In the genomic region with DNA sequence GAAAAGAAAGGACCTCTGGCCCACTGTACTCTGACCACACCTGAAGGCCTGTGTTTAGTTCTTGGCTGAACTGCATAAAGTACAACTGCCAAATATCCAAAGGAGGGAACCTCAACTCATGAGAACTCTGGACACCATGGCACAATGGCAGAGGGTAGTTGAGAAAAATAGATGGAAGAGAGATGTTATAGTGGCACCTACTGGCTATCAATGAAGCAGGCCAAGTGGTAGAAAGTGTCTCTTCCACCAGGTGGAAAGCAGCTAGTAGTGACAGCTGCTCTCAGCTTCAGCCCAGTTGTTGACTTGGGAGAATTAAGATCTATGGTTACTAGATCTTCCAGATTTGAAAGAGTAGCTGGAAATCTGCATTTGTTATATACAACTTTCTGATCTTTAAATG, we compare ENCODE assay signal across 13 cellular contexts. TPM values are rescaled to one million over a fixed set of nuclear protein-coding genes. Genes with fewer than 3 reads are reported as not detected.
A peak's percentile ranks its signal among the peaks of the same experiment; 100 is the strongest.
DNase-seq lines count a peak whose midpoint lies in the region; ATAC-seq and TF ChIP-seq lines count a peak whose summit lies in the region.
"Had no signal": no experiment of that assay in that cellular context is flagged by ENCODE, and none has a peak within 500 bp of the region (broad histone marks: within the 10 kb centered on the region; RNA-seq: fewer than 3 reads in every experiment).

No MANE protein-coding gene starts in this region.

- H3K36me3 ChIP-seq in Karpas-422 (ENCODE audit: insufficient read depth, low read length) (peaks cover 47% of the 10 kb centered on the region; the same call in 1 of the 2 replicates), upper lobe of right lung (peaks cover 63% of the 10 kb centered on the region)

- peaks cover 77% of the 10 kb centered on the region for H3K79me2 ChIP-seq in Karpas-422 (ENCODE audit: low read length)

- no peaks in the 10 kb centered on the region for H3K9me3 Mint-ChIP-seq in activated naive CD8-positive, alpha-beta T cell treated with anti-CD3 and anti-CD28 coated beads for 36 hours
- H3K9me3 Mint-ChIP-seq in memory B cell, result no peaks in the 10 kb centered on the region
- no peaks in the 10 kb centered on the region for H3K9me3 Mint-ChIP-seq in stimulated activated effector memory CD8-positive, alpha-beta T cell treated with anti-CD3 and anti-CD28 coated beads, Interleukin-12 subunit alpha, Interleukin-12 subunit beta, amount 100 ng/mL, for 72 hours
- H3K9me3 Mint-ChIP-seq: activated naive CD8-positive, alpha-beta T cell treated with anti-CD3 and anti-CD28 coated beads, Interleukin-2, amount 10 ng/mL, durations not matched to agents 7 days and 5 days had no signal

- no peak overlapping the region for H3K27ac ChIP-seq in Karpas-422 (ENCODE audit: low read length)
- no peak overlapping the region for H3K27ac ChIP-seq in upper lobe of right lung
- H3K27ac ChIP-seq: heart left ventricle, parathyroid adenoma had no signal

- H3K4me1 ChIP-seq in Karpas-422 (ENCODE audit: low read length) (peaks cover 57% of the 10 kb centered on the region), upper lobe of right lung (peaks cover 21% of the 10 kb centered on the region)

- H3K27me3 ChIP-seq in Karpas-422 (ENCODE audit: low read length) (no peaks in the 10 kb centered on the region), upper lobe of right lung (no peaks in the 10 kb centered on the region)

- H3K4me2 ChIP-seq in Karpas-422 (ENCODE audit: low read depth, low read length, poor library complexity, severe bottlenecking), result peak overlapping the region; percentile 2

- TF ChIP-seq CTCF in upper lobe of right lung (IDR thresholded peaks at IDR 0.05), result no peak

- H3K27ac Mint-ChIP-seq in activated naive CD8-positive, alpha-beta T cell treated with anti-CD3 and anti-CD28 coated beads for 36 hours, result peak overlapping the region; percentile 39
- peak overlapping the region; percentile 55 for H3K27ac Mint-ChIP-seq in memory B cell
- H3K27ac Mint-ChIP-seq in stimulated activated effector memory CD8-positive, alpha-beta T cell treated with anti-CD3 and anti-CD28 coated beads, Interleukin-12 subunit alpha, Interleukin-12 subunit beta, amount 100 ng/mL, for 72 hours, result no peak overlapping the region
- H3K27ac Mint-ChIP-seq: activated naive CD8-positive, alpha-beta T cell treated with anti-CD3 and anti-CD28 coated beads, Interleukin-2, amount 10 ng/mL, durations not matched to agents 7 days and 5 days had no signal

- no peaks in the 10 kb centered on the region for H3K9me2 ChIP-seq in Karpas-422 (replicated peaks; ENCODE audit: insufficient read depth, low read length)

- H3K4me3 ChIP-seq in Karpas-422 (ENCODE audit: low read length) (no peak overlapping the region), upper lobe of right lung (no peak overlapping the region)
- H3K4me3 ChIP-seq: heart left ventricle had no signal

- peaks cover 62% of the 10 kb centered on the region for H3K4me1 Mint-ChIP-seq in activated naive CD8-positive, alpha-beta T cell treated with anti-CD3 and anti-CD28 coated beads for 36 hours
- H3K4me1 Mint-ChIP-seq in memory B cell, result peaks cover 40% of the 10 kb centered on the region
- peaks cover 70% of the 10 kb centered on the region for H3K4me1 Mint-ChIP-seq in stimulated activated effector memory CD8-positive, alpha-beta T cell treated with anti-CD3 and anti-CD28 coated beads, Interleukin-12 subunit alpha, Interleukin-12 subunit beta, amount 100 ng/mL, for 72 hours

- DNase-seq in DMS 273 (lab: John Stamatoyannopoulos, UW; ENCODE audit: unreplicated experiment) (peak; percentile 36), DMS 273 treated with DMSO at 0.1 percent for 48 hours (lab: John Stamatoyannopoulos, UW) (no peak), Karpas-422 (peak; percentile 68), memory B cell (ENCODE audit: low spot score in 2 of 2) (no peak), iPS-NIHi11 (ENCODE audit: low spot score) (no peak), upper lobe of right lung (no peak)
- no peak for DNase-seq in activated naive CD8-positive, alpha-beta T cell treated with anti-CD3 and anti-CD28 coated beads for 36 hours
- DNase-seq in stimulated activated effector memory CD8-positive, alpha-beta T cell treated with anti-CD3 and anti-CD28 coated beads, Interleukin-12 subunit alpha, Interleukin-12 subunit beta, amount 100 ng/mL, for 72 hours (ENCODE audit: low spot score in 2 of 2), result no peak
- DNase-seq: 8988T; activated naive CD8-positive, alpha-beta T cell treated with anti-CD3 and anti-CD28 coated beads, Interleukin-2, amount 10 ng/mL, durations not matched to agents 7 days and 5 days; heart left ventricle; NCI-H1105 had no signal

- no peak overlapping the region for H3K4me3 Mint-ChIP-seq in activated naive CD8-positive, alpha-beta T cell treated with anti-CD3 and anti-CD28 coated beads for 36 hours
- H3K4me3 Mint-ChIP-seq in memory B cell, result no peak overlapping the region
- H3K4me3 Mint-ChIP-seq in stimulated activated effector memory CD8-positive, alpha-beta T cell treated with anti-CD3 and anti-CD28 coated beads, Interleukin-12 subunit alpha, Interleukin-12 subunit beta, amount 100 ng/mL, for 72 hours, result no peak overlapping the region
- H3K4me3 Mint-ChIP-seq: activated naive CD8-positive, alpha-beta T cell treated with anti-CD3 and anti-CD28 coated beads, Interleukin-2, amount 10 ng/mL, durations not matched to agents 7 days and 5 days had no signal

- intact Hi-C loops in upper lobe of right lung (cut with DNase I), result no loop called here

- H3K9ac ChIP-seq in Karpas-422 (ENCODE audit: low read length), result no peak overlapping the region
- H3K9ac ChIP-seq: parathyroid adenoma had no signal

- no peaks in the 10 kb centered on the region for H3K27me3 Mint-ChIP-seq in activated naive CD8-positive, alpha-beta T cell treated with anti-CD3 and anti-CD28 coated beads for 36 hours
- no peaks in the 10 kb centered on the region for H3K27me3 Mint-ChIP-seq in memory B cell
- H3K27me3 Mint-ChIP-seq: activated naive CD8-positive, alpha-beta T cell treated with anti-CD3 and anti-CD28 coated beads, Interleukin-2, amount 10 ng/mL, durations not matched to agents 7 days and 5 days had no signal

- no peaks in the 10 kb centered on the region for H4K20me1 ChIP-seq in Karpas-422 (ENCODE audit: insufficient read depth, low read depth, low read length)

- ATAC-seq in memory B cell (ENCODE audit: low read depth), result no peak
- ATAC-seq in stimulated activated effector memory CD8-positive, alpha-beta T cell treated with anti-CD3 and anti-CD28 coated beads, Interleukin-12 subunit alpha, Interleukin-12 subunit beta, amount 100 ng/mL, for 72 hours, result no peak
- no peak for ATAC-seq in upper lobe of right lung
- ATAC-seq: heart left ventricle had no signal

- H3K36me3 Mint-ChIP-seq in activated naive CD8-positive, alpha-beta T cell treated with anti-CD3 and anti-CD28 coated beads for 36 hours, result peaks cover 33% of the 10 kb centered on the region
- peaks cover 18% of the 10 kb centered on the region for H3K36me3 Mint-ChIP-seq in memory B cell
- H3K36me3 Mint-ChIP-seq in stimulated activated effector memory CD8-positive, alpha-beta T cell treated with anti-CD3 and anti-CD28 coated beads, Interleukin-12 subunit alpha, Interleukin-12 subunit beta, amount 100 ng/mL, for 72 hours, result peaks cover 81% of the 10 kb centered on the region

- H2AFZ ChIP-seq in Karpas-422 (ENCODE audit: low read length), result no peak overlapping the region
- H2AFZ ChIP-seq: parathyroid adenoma had no signal

- no peaks in the 10 kb centered on the region for H3K9me3 ChIP-seq in Karpas-422 (ENCODE audit: low read length)
- no peaks in the 10 kb centered on the region for H3K9me3 ChIP-seq in upper lobe of right lung
- H3K9me3 ChIP-seq: heart left ventricle had no signal

RNA-seq across cellular contexts. Expression of gene MED31, which starts 3.2 kb away (rescaled TPM):
- total RNA-seq in Karpas-422 (2014; rRNA removed; shearing (Covaris generic); ENCODE audit: low replicate concordance), result 11.0 and 45.3 TPM in 2 replicates
- total RNA-seq in activated naive CD8-positive, alpha-beta T cell treated with anti-CD3 and anti-CD28 coated beads for 36 hours, result 10 to 100 TPM; 20.1 to 21.6 TPM
- 17.4 TPM for total RNA-seq in upper lobe of right lung

RNA-seq across cellular contexts. Expression of gene C17orf100, which starts 3.4 kb away (rescaled TPM):
- total RNA-seq in Karpas-422 (2014; rRNA removed; shearing (Covaris generic); ENCODE audit: low replicate concordance), result 0.18 TPM in 1 of 2 replicates, not detected in the other
- 1 to 10 TPM; 1.4 to 1.8 TPM for total RNA-seq in activated naive CD8-positive, alpha-beta T cell treated with anti-CD3 and anti-CD28 coated beads for 36 hours
- total RNA-seq in upper lobe of right lung, result 1.3 TPM

RNA-seq across cellular contexts. Expression of gene TXNDC17, which starts 7.3 kb away (rescaled TPM):
- 75.4 and 83.2 TPM in 2 replicates for total RNA-seq in Karpas-422 (2014; rRNA removed; shearing (Covaris generic); ENCODE audit: low replicate concordance)
- total RNA-seq in activated naive CD8-positive, alpha-beta T cell treated with anti-CD3 and anti-CD28 coated beads for 36 hours, result 100 to 1,000 TPM; 127 to 128 TPM
- 44.6 TPM for total RNA-seq in upper lobe of right lung

RNA-seq across cellular contexts. Expression of gene KIAA0753, which starts 7.7 kb away (rescaled TPM):
- 13.7 and 30.5 TPM in 2 replicates for total RNA-seq in Karpas-422 (2014; rRNA removed; shearing (Covaris generic); ENCODE audit: low replicate concordance)
- total RNA-seq in activated naive CD8-positive, alpha-beta T cell treated with anti-CD3 and anti-CD28 coated beads for 36 hours, result 10 to 100 TPM; 14.8 to 15.8 TPM
- 18.3 TPM for total RNA-seq in upper lobe of right lung

Comparison
In these comparisons a context has a peak if more than half of its experiments do, and no peak if none do; other contexts are left out.
1. DNase-seq: peak in DMS 273 (single experiment) and Karpas-422 (single experiment); none in DMS 273 treated with DMSO at 0.1 percent for 48 hours (single experiment), activated naive CD8-positive, alpha-beta T cell treated with anti-CD3 and anti-CD28 coated beads for 36 hours (single experiment), memory B cell (0 of 2), stimulated activated effector memory CD8-positive, alpha-beta T cell treated with anti-CD3 and anti-CD28 coated beads, Interleukin-12 subunit alpha, Interleukin-12 subunit beta, amount 100 ng/mL, for 72 hours (0 of 2), iPS-NIHi11 (single experiment) and upper lobe of right lung (single experiment).